Comparison of ENCODE assay signal across 12 cellular contexts in the genomic region with DNA sequence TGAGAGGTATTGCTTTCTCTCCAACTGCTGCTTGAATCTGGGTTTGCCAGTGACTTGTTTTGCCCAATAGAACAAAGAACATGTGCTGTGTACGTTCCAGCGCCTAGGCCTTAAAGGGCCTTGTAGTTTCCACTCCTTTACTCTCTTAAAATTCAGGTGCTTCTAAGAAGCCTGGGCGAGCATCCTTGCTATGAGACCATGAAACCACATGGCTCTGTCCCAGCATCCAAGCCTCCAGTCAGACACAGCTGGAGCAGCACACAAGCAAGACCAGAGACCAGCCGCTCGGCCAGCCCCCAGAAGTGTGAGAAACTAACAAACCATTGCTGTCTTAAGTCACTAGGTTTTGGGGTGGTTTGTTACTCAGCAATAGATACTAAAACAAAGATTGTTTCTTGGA. TPM values are rescaled to one million over a fixed set of nuclear protein-coding genes. Genes with fewer than 3 reads are reported as not detected.
A peak's percentile ranks its signal among the peaks of the same experiment; 100 is the strongest.
DNase-seq lines count a peak whose midpoint lies in the region; ATAC-seq, FAIRE-seq and TF ChIP-seq lines count a peak whose summit lies in the region.
"Had no signal": no experiment of that assay in that cellular context is flagged by ENCODE, and none has a peak within 500 bp of the region (broad histone marks: within the 10 kb centered on the region; RNA-seq: fewer than 3 reads in every experiment).

No MANE protein-coding gene starts in this region.

- TF ChIP-seq POLR2A in breast epithelium (IDR thresholded peaks at IDR 0.05) (no peak), GM12878 (IDR thresholded peaks at IDR 0.05; ENCODE audit: low read depth, low read length) (no peak), transverse colon (IDR thresholded peaks at IDR 0.05) (no peak)

- TF ChIP-seq EP300 in GM12878 (IDR thresholded peaks at IDR 0.05; ENCODE audit: borderline replicate concordance in 1 of 2, control insufficient read depth in 1 of 2, low read depth in 2 of 2, low read length in 2 of 2) (no peak), transverse colon (IDR thresholded peaks at IDR 0.05; ENCODE audit: low read depth) (no peak)

- BruUV-seq in MCF 10A (replicated peaks; lab: Mats Ljungman, UMichigan): no TSS peak
- BruUV-seq in GM12878 (replicated peaks; lab: Mats Ljungman, UMichigan): no TSS peak

- no peaks in the 10 kb centered on the region for H3K36me3 ChIP-seq in breast epithelium
- no peaks in the 10 kb centered on the region for H3K36me3 ChIP-seq in GM12878 (ENCODE audit: control insufficient read depth in 2 of 2, insufficient read depth in 2 of 2, low read length in 1 of 2)
- H3K36me3 ChIP-seq in transverse colon: no peaks in the 10 kb centered on the region
- peaks cover under 1% of the 10 kb centered on the region for H3K36me3 ChIP-seq in effector memory CD4-positive, alpha-beta T cell (ENCODE audit: control insufficient read depth, insufficient read depth, low read length)
- no peaks in the 10 kb centered on the region for H3K36me3 ChIP-seq in small intestine (ENCODE audit: control insufficient read depth in 2 of 2, insufficient read depth in 2 of 2, low read length in 2 of 2)

- H3K4me3 Mint-ChIP-seq in MCF 10A (ENCODE audit: unreplicated experiment) (no peak overlapping the region), naive B cell (peak overlapping the region in 7 of 8 donors; percentile 26 to 96 (median 75))
- H3K4me3 Mint-ChIP-seq: natural killer cell treated with Interleukin-12 subunit alpha and Interleukin-12 subunit beta and Interleukin-15 and Interleukin-18, amount 100 ng/mL, for 72 hours had no signal

- H3K79me2 ChIP-seq in GM12878 (ENCODE audit: control insufficient read depth, insufficient read depth, low read length): peaks cover 23% of the 10 kb centered on the region

- WGBS in GM12878 (ENCODE audit: insufficient coverage, insufficient replicate concordance, low lambda C conversion rate, missing lambda C conversion rate): 28% methylated on average over 5 of the region's 5 CpGs
- WGBS in transverse colon (ENCODE audit: low coverage in 1 of 2), 2 donors: 77% methylated on average over 5 of the region's 5 CpGs; no CpG with 5 or more reads in 1 of the 2 donors
- 74 to 89% (median 87%) methylated on average over 5 of the region's 5 CpGs for WGBS in small intestine, 3 donors

- H3K27ac ChIP-seq in breast epithelium: peak overlapping the region; percentile 92 to 98
- H3K27ac ChIP-seq in GM12878 (ENCODE audit: control insufficient read depth, insufficient read depth): peak overlapping the region; percentile 100
- H3K27ac ChIP-seq in transverse colon: peak overlapping the region; percentile 92 to 96 (median 94)
- H3K27ac ChIP-seq in effector memory CD4-positive, alpha-beta T cell (ENCODE audit: insufficient read depth, low read length, poor library complexity, severe bottlenecking): no peak overlapping the region
- H3K27ac ChIP-seq in small intestine (ENCODE audit: low read depth in 1 of 2, low read length in 1 of 2): peak overlapping the region in 1 of 2 donors; percentile 71
- H3K27ac ChIP-seq: VCaP had no signal

- H3K4me1 ChIP-seq in breast epithelium (peaks cover 3 to 4% of the 10 kb centered on the region in 2 donors), GM12878 (ENCODE audit: control insufficient read depth, insufficient read depth, low read length) (peaks cover 65% of the 10 kb centered on the region), transverse colon (peaks cover 28 to 59% (median 33%) of the 10 kb centered on the region in 4 donors), small intestine (ENCODE audit: control insufficient read depth in 2 of 2, insufficient read depth in 1 of 2, low read depth in 1 of 2, low read length in 1 of 2) (peaks cover 0 to 2% of the 10 kb centered on the region in 2 donors)
- H3K4me1 ChIP-seq in effector memory CD4-positive, alpha-beta T cell (ENCODE audit: control insufficient read depth, insufficient read depth, low read length, poor library complexity, severe bottlenecking): peaks cover 16% of the 10 kb centered on the region

- peak overlapping the region; percentile 52 for H3K9ac ChIP-seq in GM12878 (ENCODE audit: control insufficient read depth, insufficient read depth, low read length)

- H3K4me1 Mint-ChIP-seq in MCF 10A (ENCODE audit: insufficient read depth, unreplicated experiment) (peaks cover 14% of the 10 kb centered on the region), naive B cell (peaks cover 64 to 79% (median 65%) of the 10 kb centered on the region in 3 donors)

- H3K27me3 ChIP-seq in breast epithelium (no peaks in the 10 kb centered on the region), GM12878 (replicated peaks in 1 of 2; ENCODE audit: control insufficient read depth in 2 of 2, insufficient read depth in 2 of 2, low read length in 1 of 2) (no peaks in the 10 kb centered on the region), transverse colon (no peaks in the 10 kb centered on the region), small intestine (ENCODE audit: control insufficient read depth in 2 of 2, insufficient read depth in 2 of 2, low read length in 2 of 2) (no peaks in the 10 kb centered on the region)
- H3K27me3 ChIP-seq in effector memory CD4-positive, alpha-beta T cell (replicated peaks; ENCODE audit: control insufficient read depth, insufficient read depth, low read length, poor library complexity, severe bottlenecking): no peaks in the 10 kb centered on the region

- POLR2A ChIA-PET in MCF 10A (lab: Yijun Ruan, JAX): interaction anchor here (0.6 to 1.2 kb wide), 2 partner anchors 92 to 97 kb away, joined by 3 read pairs; a partner anchor contains a TSS
- POLR2A ChIA-PET in GM12878 (lab: Charles Lee): interaction anchor here (1.1 to 8.9 kb wide), 7 partner anchors 14 to 204 kb away, joined by 3 to 120 read pairs (median 5); a partner anchor contains a TSS

- H3K4me3 ChIP-seq in breast epithelium (no peak overlapping the region), GM12878 (peak overlapping the region; percentile 51), transverse colon (no peak overlapping the region), small intestine (ENCODE audit: low read depth in 1 of 2, low read length in 2 of 2) (no peak overlapping the region)
- no peak overlapping the region for H3K4me3 ChIP-seq in effector memory CD4-positive, alpha-beta T cell (ENCODE audit: insufficient read depth, low read depth, low read length, poor library complexity, severe bottlenecking)

- no peak for FAIRE-seq in GM12878 (lab: Jason Lieb, UNC)
- FAIRE-seq in small intestine (lab: Jason Lieb, UNC): no peak

- no peak overlapping the region for H2AFZ ChIP-seq in GM12878 (ENCODE audit: control insufficient read depth, low read depth, low read length)

- DNase-seq in breast epithelium (ENCODE audit: low spot score in 2 of 2) (no peak), MCF 10A (ENCODE audit: unreplicated experiment) (no peak), GM12878 (ENCODE audit: low read depth, low spot score) (no peak), naive B cell (no peak), transverse colon (no peak), small intestine (no peak)
- DNase-seq in effector memory CD4-positive, alpha-beta T cell: no peak
- DNase-seq: activated T-cell treated with anti-CD3 and anti-CD28 coated beads for 4 hours, SHP77 treated with DMSO at 0.1 percent for 48 hours had no signal

- no peak overlapping the region for H3K27ac Mint-ChIP-seq in MCF 10A (ENCODE audit: low read depth, unreplicated experiment)
- H3K27ac Mint-ChIP-seq in naive B cell: peak overlapping the region; percentile 30 to 99 (median 96)

- ATAC-seq in GM12878 (no peak), naive B cell (ENCODE audit: low read depth in 2 of 2) (no peak), GM21515 (IDR thresholded peaks at IDR 0.05; ENCODE audit: unreplicated experiment) (no peak)
- ATAC-seq: natural killer cell treated with Interleukin-12 subunit alpha and Interleukin-12 subunit beta and Interleukin-15 and Interleukin-18, amount 100 ng/mL, for 72 hours had no signal

- H3K27me3 Mint-ChIP-seq in MCF 10A (ENCODE audit: insufficient read depth, unreplicated experiment) (no peaks in the 10 kb centered on the region), naive B cell (no peaks in the 10 kb centered on the region)
- H3K27me3 Mint-ChIP-seq: natural killer cell treated with Interleukin-12 subunit alpha and Interleukin-12 subunit beta and Interleukin-15 and Interleukin-18, amount 100 ng/mL, for 72 hours had no signal

- no peak for TF ChIP-seq RAD21 in GM12878 (IDR thresholded peaks at IDR 0.05; ENCODE audit: insufficient read depth, low read depth, low read length)

- no peaks in the 10 kb centered on the region for H4K20me1 ChIP-seq in GM12878 (ENCODE audit: control insufficient read depth, insufficient read depth)

- intact Hi-C loops in breast epithelium (cut with DNase I; ENCODE audit: low total_unique reads): no loop called here
- intact Hi-C loops in MCF 10A (cut with micrococcal nuclease): no loop called here
- intact Hi-C loops in GM12878 (cut with micrococcal nuclease; ENCODE audit: unreplicated experiment): loop anchor here (1.0 kb wide), 1 partner anchor 202 kb away; no protein-coding TSS in a partner anchor
- intact Hi-C loops in transverse colon (cut with DNase I; ENCODE audit: low total_unique reads): no loop called here

- in situ Hi-C loops in GM12878 (cut with MboI) (loop anchor here (5.0 kb wide), 2 partner anchors 92 to 202 kb away; no protein-coding TSS in a partner anchor), transverse colon (cut with MboI; ENCODE audit: low pct_ligation_motif_present in 1 of 4, low pct_unique_long_range_greater_than_20kb in 1 of 4, low sequenced_read_pairs in 3 of 4) (loop anchor here in 3 of 4 donors (5.0 to 25.0 kb wide), 3 partner anchors 90 to 102 kb away; a partner anchor contains a TSS)

- CTCF ChIA-PET in MCF 10A (lab: Yijun Ruan, JAX): interaction anchor here (0.9 to 13.7 kb wide), 9 partner anchors 13 to 97 kb away, joined by 4 to 223 read pairs (median 5); a partner anchor contains a TSS
- CTCF ChIA-PET in GM12878 (lab: Yijun Ruan, JAX): interaction anchor here (0.8 to 19.2 kb wide), 23 partner anchors 9 to 276 kb away, joined by 3 to 577 read pairs (median 6); a partner anchor contains a TSS

- H3K36me3 Mint-ChIP-seq in MCF 10A (ENCODE audit: insufficient read depth, unreplicated experiment) (no peaks in the 10 kb centered on the region), naive B cell (no peaks in the 10 kb centered on the region)
- H3K36me3 Mint-ChIP-seq: natural killer cell treated with Interleukin-12 subunit alpha and Interleukin-12 subunit beta and Interleukin-15 and Interleukin-18, amount 100 ng/mL, for 72 hours had no signal

- no peak for TF ChIP-seq CTCF in breast epithelium (IDR thresholded peaks at IDR 0.05)
- TF ChIP-seq CTCF in MCF 10A (IDR thresholded peaks at IDR 0.05; ENCODE audit: unreplicated experiment): no peak
- TF ChIP-seq CTCF in GM12878 (IDR thresholded peaks at IDR 0.05 in 2 of 3, conservative IDR thresholded peaks at IDR 0.05 in 1 of 3; ENCODE audit: control insufficient read depth in 2 of 3, extremely low read depth in 1 of 3, insufficient read depth in 1 of 3, low read depth in 3 of 3, low read length in 3 of 3): no peak
- no peak for TF ChIP-seq CTCF in transverse colon (IDR thresholded peaks at IDR 0.05)

- RAD21 ChIA-PET in GM12878 (lab: Charles Lee; ENCODE audit: unreplicated experiment): interaction anchor here (1.0 to 15.1 kb wide), 14 partner anchors 9 to 203 kb away, joined by 3 to 287 read pairs (median 6); a partner anchor contains a TSS

- H3K4me2 ChIP-seq in GM12878 (ENCODE audit: control insufficient read depth, insufficient read depth): peak overlapping the region; percentile 92

- H3K9me3 ChIP-seq in breast epithelium (no peaks in the 10 kb centered on the region), GM12878 (replicated peaks; ENCODE audit: control insufficient read depth, insufficient read depth, low read length) (no peaks in the 10 kb centered on the region), transverse colon (no peaks in the 10 kb centered on the region), small intestine (ENCODE audit: control insufficient read depth, low read depth) (no peaks in the 10 kb centered on the region)
- no peaks in the 10 kb centered on the region for H3K9me3 ChIP-seq in effector memory CD4-positive, alpha-beta T cell (ENCODE audit: control insufficient read depth, low read length)

- H3K9me3 Mint-ChIP-seq in MCF 10A (ENCODE audit: unreplicated experiment): no peaks in the 10 kb centered on the region
- H3K9me3 Mint-ChIP-seq in naive B cell: no peaks in the 10 kb centered on the region
- H3K9me3 Mint-ChIP-seq: natural killer cell treated with Interleukin-12 subunit alpha and Interleukin-12 subunit beta and Interleukin-15 and Interleukin-18, amount 100 ng/mL, for 72 hours had no signal

- SMC1A ChIA-PET in GM12878 (lab: Charles Lee; ENCODE audit: uncharacterized antibody, unreplicated experiment): interaction anchor here (0.8 to 15.5 kb wide), 20 partner anchors 7 to 203 kb away, joined by 3 to 338 read pairs (median 6); a partner anchor contains a TSS

RNA-seq across cellular contexts. Expression of a gene that starts 15.1 kb away (rescaled TPM):
- total RNA-seq in breast epithelium: 10 to 100 TPM; 20.8 to 58.0 (median 27.5) TPM
- 1.9 and 5.2 TPM in 2 replicates for total RNA-seq in MCF 10A (2022)
- total RNA-seq in GM12878 (2013; cell fraction: nucleolus; rRNA removed): 74.2 and 90.2 TPM in 2 replicates
- 183 and 184 TPM in 2 replicates for total RNA-seq in GM12878 (2014; rRNA removed)
- total RNA-seq in GM12878 (2014; rRNA removed; fragmentation: Illumina TruSeq; extraction: Trizol): 87.7 and 91.4 TPM in 2 replicates
- 134 and 146 TPM in 2 replicates for total RNA-seq in GM12878 (2021)
- 48.7 TPM for polyA plus RNA-seq in GM12878 (2011; ENCODE audit: low read depth)
- 56.6 and 73.8 TPM in 2 replicates for polyA plus RNA-seq in GM12878 (2011; rRNA removed)
- polyA plus RNA-seq in GM12878 (2011; cell fraction: cytosol; rRNA removed): 66.4 and 101 TPM in 2 replicates
- polyA plus RNA-seq in GM12878 (2011; cell fraction: nucleus; rRNA removed): 85.4 and 100 TPM in 2 replicates
- polyA plus RNA-seq in GM12878 (2012): 65.1 and 81.8 TPM in 2 replicates
- polyA plus RNA-seq in GM12878 (2014; fragmentation: Illumina TruSeq; extraction: Trizol): 108 and 113 TPM in 2 replicates
- polyA plus RNA-seq in GM12878 (2014; fragmentation: Nextera tagmentation; extraction: Ambion mirVana): 10 to 100 TPM in 1 of 2 experiments, 1 to 10 TPM in 1; 5.3 to 12.9 TPM
- 143 and 184 TPM in 2 replicates for polyA plus RNA-seq in GM12878 (2014; rRNA removed)
- 10 to 100 TPM; 36.9 to 86.3 TPM for polyA plus RNA-seq in GM12878 (2016; fragmentation: Nextera tagmentation; extraction: Ambion mirVana)
- 32.6 and 50.0 TPM in 2 replicates for polyA minus RNA-seq in GM12878 (2011; rRNA and poly(A)+ RNA removed)
- polyA minus RNA-seq in GM12878 (2011; cell fraction: cytosol; rRNA and poly(A)+ RNA removed): 24.1 and 25.9 TPM in 2 replicates
- polyA minus RNA-seq in GM12878 (2011; cell fraction: nucleus; rRNA and poly(A)+ RNA removed): 14.5 and 24.8 TPM in 2 replicates
- 10 to 100 TPM; 64.9 to 97.5 (median 84.0) TPM for polyA plus RNA-seq in naive B cell (ENCODE audit: low read depth in 6 of 6)
- total RNA-seq in transverse colon: 10 to 100 TPM; 35.9 to 76.3 (median 49.7) TPM
- polyA plus RNA-seq in small intestine: 10 to 100 TPM in 2 of 3 donors, 1 to 10 TPM in 1; 8.1 to 38.4 (median 29.8) TPM
